Comparison of ENCODE assay signal across 7 cellular contexts in the genomic region with DNA sequence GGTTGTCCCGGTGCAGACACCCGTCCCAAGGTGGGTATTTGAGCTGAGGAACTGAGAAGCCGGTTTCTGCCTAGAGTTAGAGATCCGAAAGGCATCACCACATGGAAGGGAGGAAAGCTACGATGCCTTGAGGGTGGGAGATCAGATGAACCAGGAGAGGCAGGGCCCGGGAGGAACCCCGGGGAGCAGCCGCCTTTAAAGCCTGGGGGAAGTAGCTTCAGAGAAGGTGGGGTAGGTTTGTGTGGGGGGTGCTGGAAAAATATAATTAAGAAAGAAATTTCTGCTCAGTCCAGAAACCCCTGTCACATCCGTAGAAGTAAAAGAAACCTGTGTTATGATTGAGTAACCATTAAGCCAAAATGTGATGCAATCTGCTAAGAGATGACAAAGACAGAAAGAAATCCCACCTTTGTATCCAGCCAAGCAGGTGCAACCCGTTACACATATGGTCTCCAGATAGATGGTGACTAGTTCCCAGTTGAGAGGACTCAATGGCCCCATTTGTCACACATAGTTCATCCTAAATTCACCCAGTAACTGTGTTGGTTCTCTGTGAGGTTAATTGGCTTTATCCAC. TPM values are rescaled to one million over a fixed set of nuclear protein-coding genes. Genes with fewer than 3 reads are reported as not detected.
"Had no signal": no experiment of that assay in that cellular context is flagged by ENCODE, and none has a peak within 500 bp of the region (broad histone marks: within the 10 kb centered on the region; RNA-seq: fewer than 3 reads in every experiment).

No MANE protein-coding gene starts in this region.

RNA-seq across cellular contexts. Expression of gene PSG11, which starts 34.2 kb away (rescaled TPM):
- total RNA-seq: NCI-H460, OCI-LY7, Right ventricle myocardium inferior, RPMI7951, SJCRH30, T-cell had no signal

RNA-seq across cellular contexts. Expression of gene PSG7, which starts 55.1 kb away (rescaled TPM):
- total RNA-seq: NCI-H460, OCI-LY7, Right ventricle myocardium inferior, RPMI7951, SJCRH30, SK-MEL-5, T-cell had no signal
